8 cellular contexts compared by ENCODE assay signal in genomic region chr6:127291495-127291894, GRCh38. TPM values are rescaled to one million over a fixed set of nuclear protein-coding genes. Genes with fewer than 3 reads are reported as not detected.
DNase-seq lines count a peak whose midpoint lies in the region; ATAC-seq lines count a peak whose summit lies in the region.

No MANE protein-coding gene starts in this region.

- H3K56ac ChIP-seq in mesendoderm (ENCODE audit: low read length) = no peak overlapping the region

- H3K23ac ChIP-seq in mesendoderm (ENCODE audit: low read length) = no peak overlapping the region

- intact Hi-C loops in Right ventricle myocardium superior (cut with DNase I) = no loop called here

- H3K79me1 ChIP-seq in mesendoderm (ENCODE audit: low read length) = no peaks in the 10 kb centered on the region

- no CpG with 5 or more reads among the region's 5 CpGs for WGBS in mesendoderm (ENCODE audit: extremely low coverage, insufficient coverage, low lambda C conversion rate)

- no peaks in the 10 kb centered on the region for H3K27me3 ChIP-seq in mesendoderm (ENCODE audit: insufficient read depth, low read length, poor library complexity)

- H3K27ac ChIP-seq in mesendoderm (ENCODE audit: low read depth, low read length) = no peak overlapping the region

- no peak overlapping the region for H2BK5ac ChIP-seq in mesendoderm (ENCODE audit: low read length)

- DNase-seq in left lobe of liver (ENCODE audit: low spot score) = no peak
- DNase-seq in NCI-H1048 (lab: John Stamatoyannopoulos, UW) = no peak
- DNase-seq in mesendoderm = no peak
- DNase-seq in Right ventricle myocardium superior = no peak
- DNase-seq in middle frontal gyrus (ENCODE audit: extremely low spot score, low spot score) = no peak

- no peak overlapping the region for H2BK15ac ChIP-seq in mesendoderm (replicated peaks; ENCODE audit: low read depth)

- H3K4ac ChIP-seq in mesendoderm (ENCODE audit: low read depth, low read length) = no peak overlapping the region

- peaks cover 2% of the 10 kb centered on the region for H3K36me3 ChIP-seq in mesendoderm (ENCODE audit: control insufficient read depth, insufficient read depth, low read length)

- H3K4me1 ChIP-seq in mesendoderm (ENCODE audit: control insufficient read depth, low read depth, low read length) = no peaks in the 10 kb centered on the region

- H3K18ac ChIP-seq in mesendoderm (ENCODE audit: low read length) = no peak overlapping the region

- H3K9ac ChIP-seq in mesendoderm (ENCODE audit: low read length) = no peak overlapping the region

- no peaks in the 10 kb centered on the region for H3K79me2 ChIP-seq in mesendoderm (ENCODE audit: control insufficient read depth, insufficient read depth, low read length)

- H3K4me2 ChIP-seq in mesendoderm (ENCODE audit: low read length) = no peak overlapping the region

- no peak overlapping the region for H4K5ac ChIP-seq in mesendoderm (ENCODE audit: low read length)

- no peak overlapping the region for H2AK5ac ChIP-seq in mesendoderm (ENCODE audit: low read length)

- no peak overlapping the region for H3K4me3 ChIP-seq in mesendoderm (ENCODE audit: low read length)

- no peak overlapping the region for H2BK120ac ChIP-seq in mesendoderm (ENCODE audit: low read depth, low read length)

- ATAC-seq in GM18499 (IDR thresholded peaks at IDR 0.05; ENCODE audit: insufficient read depth, unreplicated experiment) = peak; percentile 78
- ATAC-seq in GM21390 (IDR thresholded peaks at IDR 0.05; ENCODE audit: unreplicated experiment) = peak; percentile 83
- peak; percentile 88 for ATAC-seq in HG03354 (IDR thresholded peaks at IDR 0.05; ENCODE audit: poor library complexity, severe bottlenecking, unreplicated experiment)
- ATAC-seq in left lobe of liver = peak; percentile 59
- no peak for ATAC-seq in Right ventricle myocardium superior (ENCODE audit: poor library complexity)

- no peak overlapping the region for H4K8ac ChIP-seq in mesendoderm (ENCODE audit: low read depth, low read length)

RNA-seq across cellular contexts. Expression of gene RNF146, which starts 24.8 kb away (rescaled TPM):
- total RNA-seq in left lobe of liver = 15.8 TPM
- 15.7 TPM for polyA plus RNA-seq in mesendoderm (2013, experiment 1 of 2)
- polyA plus RNA-seq in mesendoderm (2013, experiment 2 of 2) = 16.4 TPM
- 47.3 TPM for total RNA-seq in Right ventricle myocardium superior

RNA-seq across cellular contexts. Expression of gene ECHDC1, which starts 51.9 kb away (rescaled TPM):
- 36.6 TPM for total RNA-seq in left lobe of liver
- polyA plus RNA-seq in mesendoderm (2013, experiment 1 of 2) = 73.5 TPM
- 72.7 TPM for polyA plus RNA-seq in mesendoderm (2013, experiment 2 of 2)
- total RNA-seq in Right ventricle myocardium superior = 41.8 TPM
